ENCODE assay signal across 1 cellular context in the genomic region with DNA sequence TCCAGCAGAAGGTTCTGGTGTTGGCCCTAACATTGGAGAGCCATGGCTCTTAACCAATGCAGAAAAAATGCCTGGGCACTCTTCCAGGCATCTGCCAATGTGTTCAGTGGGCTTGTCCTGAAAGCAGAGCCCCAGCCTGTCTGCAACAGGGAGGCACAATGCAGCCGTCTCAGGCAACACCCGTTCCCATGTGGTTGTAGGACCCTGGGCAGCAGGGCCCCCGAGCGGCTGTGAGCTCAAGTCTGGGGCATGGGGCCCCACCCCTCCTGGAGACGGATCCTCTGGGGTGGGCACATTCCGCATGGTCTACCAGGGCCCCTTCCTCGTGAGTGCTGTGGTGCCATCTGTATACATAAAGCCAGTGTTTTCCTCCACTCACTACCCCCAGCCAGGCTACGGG.
TF ChIP-seq lines count a peak whose summit lies in the region.

No MANE protein-coding gene starts in this region.

TF ChIP-seq in SK-N-SH treated with all-trans-retinoic acid at 6 μM for 48 hours, 23 proteins besides CTCF, POLR2A, EP300 and RAD21 (continued from another document):
- TF ChIP-seq, protein P1, sequence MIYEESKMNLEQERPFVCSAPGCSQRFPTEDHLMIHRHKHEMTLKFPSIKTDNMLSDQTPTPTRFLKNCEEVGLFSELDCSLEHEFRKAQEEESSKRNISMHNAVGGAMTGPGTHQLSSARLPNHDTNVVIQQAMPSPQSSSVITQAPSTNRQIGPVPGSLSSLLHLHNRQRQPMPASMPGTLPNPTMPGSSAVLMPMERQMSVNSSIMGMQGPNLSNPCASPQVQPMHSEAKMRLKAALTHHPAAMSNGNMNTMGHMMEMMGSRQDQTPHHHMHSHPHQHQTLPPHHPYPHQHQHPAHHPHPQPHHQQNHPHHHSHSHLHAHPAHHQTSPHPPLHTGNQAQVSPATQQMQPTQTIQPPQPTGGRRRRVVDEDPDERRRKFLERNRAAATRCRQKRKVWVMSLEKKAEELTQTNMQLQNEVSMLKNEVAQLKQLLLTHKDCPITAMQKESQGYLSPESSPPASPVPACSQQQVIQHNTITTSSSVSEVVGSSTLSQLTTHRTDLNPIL (CRISPR knock-in tag; IDR thresholded peaks at IDR 0.05; ENCODE audit: low read depth) = no peak
- TF ChIP-seq CSRNP3 (CRISPR knock-in tag; IDR thresholded peaks at IDR 0.05) (no peak), POU6F1 (CRISPR knock-in tag; IDR thresholded peaks at IDR 0.05; ENCODE audit: borderline replicate concordance, low read depth) (no peak), ISL1 (CRISPR knock-in tag; IDR thresholded peaks at IDR 0.05) (no peak), ARNTL (CRISPR knock-in tag; IDR thresholded peaks at IDR 0.05; ENCODE audit: borderline replicate concordance, low read depth) (no peak), TOX (CRISPR knock-in tag; IDR thresholded peaks at IDR 0.05; ENCODE audit: borderline replicate concordance) (no peak), OSR1 (CRISPR knock-in tag; IDR thresholded peaks at IDR 0.05) (no peak)
